8 cellular contexts compared by ENCODE assay signal in the genomic region with DNA sequence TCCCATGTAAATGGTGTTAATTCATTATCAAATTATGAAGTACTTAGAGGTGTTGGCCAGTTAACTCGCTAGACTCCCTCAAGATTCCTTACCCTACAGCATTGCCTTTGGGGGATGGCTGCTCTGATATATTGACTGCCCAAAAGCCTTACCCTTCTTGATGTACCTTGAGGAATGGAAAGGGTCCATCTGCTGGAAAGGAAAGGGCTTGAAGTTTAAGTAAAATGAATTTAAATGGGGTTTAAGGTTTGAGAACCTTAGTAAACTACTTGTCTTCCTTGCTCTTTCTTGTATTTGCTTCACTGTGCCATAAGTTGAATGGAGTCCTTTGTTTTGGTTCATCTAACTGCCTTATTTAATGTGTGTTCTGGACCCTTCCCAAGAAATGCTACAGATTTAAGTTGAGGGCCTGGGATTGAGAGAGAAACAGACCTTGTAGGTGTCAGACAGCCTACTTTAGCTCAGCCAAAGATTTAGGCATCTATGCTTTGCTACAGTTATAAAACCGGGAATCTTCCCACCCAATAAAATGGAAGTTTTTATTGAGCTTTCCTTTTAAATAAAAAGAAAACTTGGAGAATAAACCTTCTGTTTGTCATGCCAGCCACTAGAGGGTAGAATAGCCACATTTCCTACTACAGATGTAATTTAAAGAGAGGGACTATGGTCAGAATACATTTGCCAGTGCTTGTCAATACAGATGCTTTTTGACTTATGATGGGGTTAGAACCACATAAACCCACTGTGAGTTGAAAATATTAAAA. TPM values are rescaled to one million over a fixed set of nuclear protein-coding genes. Genes with fewer than 3 reads are reported as not detected.
DNase-seq lines count a peak whose midpoint lies in the region; ATAC-seq, FAIRE-seq and TF ChIP-seq lines count a peak whose summit lies in the region.

No MANE protein-coding gene starts in this region.

- no peaks in the 10 kb centered on the region for H3K36me3 ChIP-seq in A673 (ENCODE audit: insufficient read depth, low read length, poor library complexity, severe bottlenecking)

- H3K4me1 ChIP-seq in A673 (ENCODE audit: insufficient read depth, low read length, poor library complexity, severe bottlenecking): peaks cover 32% of the 10 kb centered on the region

- FAIRE-seq in GM12891 (lab: Jason Lieb, UNC): peak; percentile 28

- peak; percentile 79 for TF ChIP-seq CTCF in A673 (conservative IDR thresholded peaks at IDR 0.05; ENCODE audit: low read depth, low read length)
- peak; percentile 64 for TF ChIP-seq CTCF in nephron progenitor cell (IDR thresholded peaks at IDR 0.05)

- DNase-seq in A673 (ENCODE audit: low spot score) (peak; percentile 65), GM12891 (ENCODE audit: insufficient read length, low spot score) (no peak), HT1080 (ENCODE audit: low read depth) (peak; percentile 60), RKO (ENCODE audit: low spot score) (peak; percentile 68), nephron progenitor cell (no peak), HuH-7.5 (ENCODE audit: low spot score) (no peak)
- DNase-seq in activated CD4-positive, CD25-positive, alpha-beta regulatory T cell (lab: John Stamatoyannopoulos, UW): no peak

- POLR2A ChIA-PET in A673 (lab: Charles Lee; ENCODE audit: low non-redundant PET): interaction anchor here (0.6 kb wide), 1 partner anchor 1246 kb away, joined by 3 read pairs; no protein-coding TSS in a partner anchor

- H3K27ac Mint-ChIP-seq in nephron progenitor cell: peak overlapping the region; percentile 34

- H3K4me3 Mint-ChIP-seq in nephron progenitor cell: no peak overlapping the region

- peaks cover 2% of the 10 kb centered on the region for H3K9me3 Mint-ChIP-seq in nephron progenitor cell

- CTCF ChIA-PET in A673 (lab: Charles Lee): interaction anchor here (0.6 to 2.2 kb wide), 8 partner anchors 11 to 414 kb away, joined by 3 to 32 read pairs (median 4); no protein-coding TSS in a partner anchor

- BruUV-seq in A673 (replicated peaks; lab: Mats Ljungman, UMichigan): no TSS peak

- no peaks in the 10 kb centered on the region for H3K27me3 ChIP-seq in A673 (replicated peaks; ENCODE audit: insufficient read depth, low read depth, low read length, poor library complexity)

- no peaks in the 10 kb centered on the region for H3K27me3 Mint-ChIP-seq in nephron progenitor cell (ENCODE audit: low read depth, poor library complexity)

- H3K4me1 Mint-ChIP-seq in nephron progenitor cell: peaks cover 19% of the 10 kb centered on the region

- H3K4me3 ChIP-seq in A673 (ENCODE audit: low read depth, low read length, poor library complexity, severe bottlenecking): no peak overlapping the region

- intact Hi-C loops in A673 (cut with micrococcal nuclease; ENCODE audit: unreplicated experiment): no loop called here

- TF ChIP-seq POLR2A in GM12891 (IDR thresholded peaks at IDR 0.05; ENCODE audit: low read depth, low read length): no peak

- H3K27ac ChIP-seq in A673 (ENCODE audit: low read depth, low read length, poor library complexity, severe bottlenecking): no peak overlapping the region

- H3K9me3 ChIP-seq in A673 (ENCODE audit: low read depth, low read length, poor library complexity, severe bottlenecking): no peaks in the 10 kb centered on the region

- peak; percentile 64 for ATAC-seq in esophagus mucosa

- H3K36me3 Mint-ChIP-seq in nephron progenitor cell (ENCODE audit: low read depth): no peaks in the 10 kb centered on the region

TF ChIP-seq in GM12891, 5 proteins besides CTCF, POLR2A, EP300 and RAD21:
- TF ChIP-seq POLR2AphosphoS5 (IDR thresholded peaks at IDR 0.05; ENCODE audit: low read depth, low read length) (no peak), POU2F2 (IDR thresholded peaks at IDR 0.05; ENCODE audit: low read depth, low read length) (no peak), SPI1 (IDR thresholded peaks at IDR 0.05; ENCODE audit: low read depth, low read length) (no peak), PAX5 (IDR thresholded peaks at IDR 0.05; ENCODE audit: insufficient read depth, low read length, severe bottlenecking) (no peak), TAF1 (IDR thresholded peaks at IDR 0.05; ENCODE audit: low read depth, low read length) (no peak)

RNA-seq across cellular contexts. Expression of a gene that starts 25.3 kb away (rescaled TPM):
- total RNA-seq in A673 (2021) (98.6 and 103 TPM in 2 replicates), esophagus mucosa (24.5 TPM)
- 37.4 TPM for polyA plus RNA-seq in GM12891 (2012; ENCODE audit: low read depth, missing spikeins)
- 53.2 and 59.1 TPM in 2 replicates for total RNA-seq in HT1080 (2014; rRNA removed; shearing (Covaris generic))
- 59.4 and 62.0 TPM in 2 replicates for polyA plus RNA-seq in HT1080 (2015; cell fraction: cytosol; rRNA removed)
- 32.6 and 44.8 TPM in 2 replicates for polyA plus RNA-seq in HT1080 (2015; cell fraction: nucleus; rRNA removed)

Comparison
In these comparisons a context has a peak if more than half of its experiments do, and no peak if none do; other contexts are left out.
1. DNase-seq: peak in A673 (single experiment), HT1080 (single experiment) and RKO (single experiment); none in GM12891 (single experiment), nephron progenitor cell (single experiment), activated CD4-positive, CD25-positive, alpha-beta regulatory T cell (0 of 4) and HuH-7.5 (single experiment).